ENCODE assay signal across 2 cellular contexts in genomic region chr17:81811705-81812570, GRCh38.
TF ChIP-seq lines count a peak whose summit lies in the region.

No MANE protein-coding gene starts in this region.

TF ChIP-seq in HepG2, 621 proteins besides CTCF, POLR2A, EP300 and RAD21:
- no peak for TF ChIP-seq ZNF432 (CRISPR knock-in tag; IDR thresholded peaks at IDR 0.05; ENCODE audit: borderline replicate concordance)
- no peak for TF ChIP-seq ZNF275 (CRISPR knock-in tag; IDR thresholded peaks at IDR 0.05; ENCODE audit: borderline replicate concordance)
- TF ChIP-seq MAFG (CRISPR knock-in tag; IDR thresholded peaks at IDR 0.05): no peak
- no peak for TF ChIP-seq MXD1 (CRISPR knock-in tag; IDR thresholded peaks at IDR 0.05)
- TF ChIP-seq GTF2F1 (IDR thresholded peaks at IDR 0.05; ENCODE audit: low read length): no peak
- no peak for TF ChIP-seq SP140L (CRISPR knock-in tag; IDR thresholded peaks at IDR 0.05; ENCODE audit: borderline replicate concordance)
- TF ChIP-seq ATF2 (CRISPR knock-in tag; IDR thresholded peaks at IDR 0.05): no peak
- no peak for TF ChIP-seq GLI4 (CRISPR knock-in tag; IDR thresholded peaks at IDR 0.05; ENCODE audit: borderline replicate concordance)
- no peak for TF ChIP-seq KLF9 (CRISPR knock-in tag; IDR thresholded peaks at IDR 0.05; ENCODE audit: low read depth)
- no peak for TF ChIP-seq FOXA1 (IDR thresholded peaks at IDR 0.05)
- no peak for TF ChIP-seq FOXA1 (CRISPR knock-in tag; IDR thresholded peaks at IDR 0.05)
- TF ChIP-seq ZNF841 (CRISPR knock-in tag; IDR thresholded peaks at IDR 0.05; ENCODE audit: borderline replicate concordance): no peak
- TF ChIP-seq NR2C2 (CRISPR knock-in tag; IDR thresholded peaks at IDR 0.05; ENCODE audit: borderline replicate concordance): no peak
- TF ChIP-seq MEIS1 (CRISPR knock-in tag; IDR thresholded peaks at IDR 0.05; ENCODE audit: borderline replicate concordance): no peak
- no peak for TF ChIP-seq KLF15 (CRISPR knock-in tag; IDR thresholded peaks at IDR 0.05; ENCODE audit: borderline replicate concordance)
- no peak for TF ChIP-seq FOXP4 (CRISPR knock-in tag; IDR thresholded peaks at IDR 0.05)
- TF ChIP-seq THAP7 (CRISPR knock-in tag; IDR thresholded peaks at IDR 0.05): no peak
- no peak for TF ChIP-seq ZNF3 (CRISPR knock-in tag; IDR thresholded peaks at IDR 0.05)
- no peak for TF ChIP-seq CHD2 (IDR thresholded peaks at IDR 0.05; ENCODE audit: low read depth, low read length)
TF ChIP-seq in HepG2: peak in this region for 0.

TF ChIP-seq in GM12891, 5 proteins besides CTCF, POLR2A, EP300 and RAD21:
- TF ChIP-seq POLR2AphosphoS5 (IDR thresholded peaks at IDR 0.05; ENCODE audit: low read depth, low read length) (no peak), PAX5 (IDR thresholded peaks at IDR 0.05; ENCODE audit: insufficient read depth, low read length, severe bottlenecking) (no peak), TAF1 (IDR thresholded peaks at IDR 0.05; ENCODE audit: low read depth, low read length) (no peak)
TF ChIP-seq in GM12891: peak in this region for 0.
